18 cellular contexts compared by ENCODE assay signal in genomic region chr19:40826699-40827385, GRCh38. TPM values are rescaled to one million over a fixed set of nuclear protein-coding genes. Genes with fewer than 3 reads are reported as not detected.
DNase-seq lines count a peak whose midpoint lies in the region; ATAC-seq, FAIRE-seq and TF ChIP-seq lines count a peak whose summit lies in the region.
"Not testable (repeated sequence)": the region's sequence is repeated elsewhere in the genome, so short reads cannot be mapped to it uniquely, and the experiment has no call there.
"Had no signal": no experiment of that assay in that cellular context is flagged by ENCODE, and none has a peak within 500 bp of the region (broad histone marks: within the 10 kb centered on the region; RNA-seq: fewer than 3 reads in every experiment).

No MANE protein-coding gene starts in this region.

- H3K4me3 ChIP-seq in HL-60 (replicated peaks; ENCODE audit: insufficient read depth, low read length); effector memory CD4-positive, alpha-beta T cell (ENCODE audit: insufficient read depth, low read depth, low read length, poor library complexity, severe bottlenecking): not testable (repeated sequence)

- not testable (repeated sequence) for H3K27me3 ChIP-seq in HL-60 (ENCODE audit: insufficient read depth, poor library complexity, severe bottlenecking); effector memory CD4-positive, alpha-beta T cell (replicated peaks; ENCODE audit: control insufficient read depth, insufficient read depth, low read length, poor library complexity, severe bottlenecking)

- peak overlapping the region; percentile 13 for H3K4me3 Mint-ChIP-seq in T-helper 17 cell
- not testable (repeated sequence) for H3K4me3 Mint-ChIP-seq in activated naive CD4-positive, alpha-beta T cell treated with anti-CD3 and anti-CD28 coated beads, Interleukin-2, amount 10 ng/mL, durations not matched to agents 7 days and 5 days

- peak overlapping the region; percentile 60 for H3K27ac ChIP-seq in HL-60 (replicated peaks)
- not testable (repeated sequence) for H3K27ac ChIP-seq in effector memory CD4-positive, alpha-beta T cell (ENCODE audit: insufficient read depth, low read length, poor library complexity, severe bottlenecking)

- TF ChIP-seq CTCF in HL-60 (IDR thresholded peaks at IDR 0.05; ENCODE audit: insufficient read depth, low read length): not testable (repeated sequence)

- not testable (repeated sequence) for H3K36me3 Mint-ChIP-seq in T-helper 17 cell (ENCODE audit: low read depth)
- peaks cover 19% of the 10 kb centered on the region for H3K36me3 Mint-ChIP-seq in activated naive CD4-positive, alpha-beta T cell treated with anti-CD3 and anti-CD28 coated beads, Interleukin-2, amount 10 ng/mL, durations not matched to agents 7 days and 5 days

- peak; percentile 95 for FAIRE-seq in urothelium cell line (lab: Jason Lieb, UNC)

- DNase-seq in HL-60 (ENCODE audit: low read depth in 1 of 2, low spot score in 1 of 2) (peak in 1 of 2 experiments; percentile 52), T-helper 17 cell (peak in 2 of 3 donors; percentile 53 to 54), mesenteric fat pad (ENCODE audit: low spot score) (peak; percentile 60)
- peak; percentile 68 for DNase-seq in activated CD8-positive, alpha-beta memory T cell treated with anti-CD3 and anti-CD28 coated beads, Interleukin-2, amount 50 U/mL, for 1 hour (ENCODE audit: extremely low read depth)
- DNase-seq in activated naive CD4-positive, alpha-beta T cell treated with anti-CD3 and anti-CD28 coated beads, Interleukin-2, amount 10 ng/mL, durations not matched to agents 7 days and 5 days: peak; percentile 80
- DNase-seq in effector memory CD4-positive, alpha-beta T cell: peak; percentile 31 to 65 (median 57)
- peak; percentile 29 for DNase-seq in stimulated activated CD8-positive, alpha-beta memory T cell treated with anti-CD3 and anti-CD28 coated beads, Interleukin-15, amount 100 ng/mL, for 1 hour (ENCODE audit: low read depth)
- DNase-seq in urothelium cell line (ENCODE audit: low spot score): not testable (repeated sequence)

- not testable (repeated sequence) for H3K27me3 Mint-ChIP-seq in T-helper 17 cell; activated naive CD4-positive, alpha-beta T cell treated with anti-CD3 and anti-CD28 coated beads, Interleukin-2, amount 10 ng/mL, durations not matched to agents 7 days and 5 days

- H3K36me3 ChIP-seq in effector memory CD4-positive, alpha-beta T cell (ENCODE audit: control insufficient read depth, insufficient read depth, low read length): not testable (repeated sequence)

- peak overlapping the region; percentile 8 for H3K27ac Mint-ChIP-seq in T-helper 17 cell
- peak overlapping the region; percentile 84 for H3K27ac Mint-ChIP-seq in activated naive CD4-positive, alpha-beta T cell treated with anti-CD3 and anti-CD28 coated beads, Interleukin-2, amount 10 ng/mL, durations not matched to agents 7 days and 5 days

- peak; percentile 95 for ATAC-seq in T-helper 17 cell

- CTCF ChIA-PET in activated naive CD4-positive, alpha-beta T cell treated with anti-CD3 and anti-CD28 coated beads, Interleukin-2, amount 10 ng/mL, durations not matched to agents 7 days and 5 days (lab: Charles Lee): interaction anchor here (0.9 kb wide), 1 partner anchor 20 kb away, joined by 4 read pairs; no protein-coding TSS in a partner anchor

- not testable (repeated sequence) for H3K9me3 ChIP-seq in T-helper 17 cell (ENCODE audit: control insufficient read depth, low read length, poor library complexity, severe bottlenecking); effector memory CD4-positive, alpha-beta T cell (ENCODE audit: control insufficient read depth, low read length)

- peaks cover 21% of the 10 kb centered on the region for H3K4me1 Mint-ChIP-seq in T-helper 17 cell
- H3K4me1 Mint-ChIP-seq in activated naive CD4-positive, alpha-beta T cell treated with anti-CD3 and anti-CD28 coated beads, Interleukin-2, amount 10 ng/mL, durations not matched to agents 7 days and 5 days: peaks cover 29% of the 10 kb centered on the region

- H3K9me3 Mint-ChIP-seq in activated naive CD4-positive, alpha-beta T cell treated with anti-CD3 and anti-CD28 coated beads, Interleukin-2, amount 10 ng/mL, durations not matched to agents 7 days and 5 days: not testable (repeated sequence)

- H3K4me1 ChIP-seq in effector memory CD4-positive, alpha-beta T cell (ENCODE audit: control insufficient read depth, insufficient read depth, low read length, poor library complexity, severe bottlenecking): not testable (repeated sequence)

RNA-seq across cellular contexts. Expression of gene CYP2A6, which starts 23.4 kb away (rescaled TPM):
- not detected for total RNA-seq in T-helper 17 cell
- total RNA-seq in mesenteric fat pad: 0.48 TPM
- total RNA-seq: activated CD8-positive, alpha-beta memory T cell treated with anti-CD3 and anti-CD28 coated beads for 36 hours; B cell; dermis blood vessel endothelial cell; esophagus muscularis mucosa; G401; glomerular endothelial cell; HFFc6; left colon; Right ventricle myocardium inferior had no signal

RNA-seq across cellular contexts. Expression of gene EGLN2, which starts 27.9 kb away (rescaled TPM):
- total RNA-seq in T-helper 17 cell (100 to 1,000 TPM; 112 to 131 TPM), mesenteric fat pad (113 TPM)

RNA-seq across cellular contexts. Expression of gene RAB4B, which starts 48.8 kb away (rescaled TPM):
- total RNA-seq in T-helper 17 cell: 10 to 100 TPM; 52.4 to 55.4 TPM
- 26.9 TPM for total RNA-seq in mesenteric fat pad

RNA-seq across cellular contexts. Expression of gene MIA, which starts 51.5 kb away (rescaled TPM):
- total RNA-seq in T-helper 17 cell: not detected
- not detected for total RNA-seq in mesenteric fat pad
- total RNA-seq: activated CD8-positive, alpha-beta memory T cell treated with anti-CD3 and anti-CD28 coated beads for 36 hours; G401; glomerular endothelial cell; HFFc6; Right ventricle myocardium inferior had no signal

RNA-seq across cellular contexts. Expression of gene CYP2A7, which starts 55.2 kb away (rescaled TPM):
- total RNA-seq in T-helper 17 cell (not detected), mesenteric fat pad (not detected)
- total RNA-seq: activated CD8-positive, alpha-beta memory T cell treated with anti-CD3 and anti-CD28 coated beads for 36 hours; B cell; dermis blood vessel endothelial cell; esophagus muscularis mucosa; G401; glomerular endothelial cell; HFFc6; left colon; mesothelial cell of epicardium; Right ventricle myocardium inferior had no signal
